Comparison of ENCODE assay signal across 8 cellular contexts in genomic region chr11:125592305-125593112, GRCh38. TPM values are rescaled to one million over a fixed set of nuclear protein-coding genes. Genes with fewer than 3 reads are reported as not detected.
DNase-seq lines count a peak whose midpoint lies in the region; ATAC-seq and TF ChIP-seq lines count a peak whose summit lies in the region.

STT3A (plus strand) TSS chr11:125592852; CDS start chr11:125595916, 3,064 bp downstream.

- ATAC-seq in GM21717 (IDR thresholded peaks at IDR 0.05; ENCODE audit: unreplicated experiment): peak; percentile 97

- peak within 1 kb of the TSS; percentile 89 for H3K4me3 Mint-ChIP-seq in activated T-cell treated with anti-CD3 and anti-CD28 coated beads, Interleukin-2, amount 50 U/mL, for 24 hours

- H3K27me3 Mint-ChIP-seq in activated T-cell treated with anti-CD3 and anti-CD28 coated beads, Interleukin-2, amount 50 U/mL, for 24 hours: no peaks in the 10 kb centered on the region

- no peaks in the 10 kb centered on the region for H3K9me3 Mint-ChIP-seq in activated T-cell treated with anti-CD3 and anti-CD28 coated beads, Interleukin-2, amount 50 U/mL, for 24 hours

- peak within 1 kb of the TSS; percentile 98 for H3K27ac Mint-ChIP-seq in activated T-cell treated with anti-CD3 and anti-CD28 coated beads, Interleukin-2, amount 50 U/mL, for 24 hours

- in situ Hi-C loops in KBM-7 (cut with MboI; ENCODE audit: low pct_unique_long_range_greater_than_20kb, low sequenced_read_pairs): no loop called here

- DNase-seq in DMS153 treated with DMSO at 0.1 percent for 48 hours (lab: John Stamatoyannopoulos, UW; ENCODE audit: unreplicated experiment) (peak; percentile 99), KBM-7 (peak; percentile 100), epithelial cell of proximal tubule (ENCODE audit: low read depth) (peak; percentile 97), mucosa of gallbladder (ENCODE audit: low spot score) (peak; percentile 99)
- peak; percentile 97 for DNase-seq in activated T-cell treated with anti-CD3 and anti-CD28 coated beads, Interleukin-2, amount 50 U/mL, for 24 hours
- DNase-seq in stimulated activated CD8-positive, alpha-beta memory T cell treated with anti-CD3 and anti-CD28 coated beads, Interleukin-4, amount 100 ng/mL, for 4 hours (ENCODE audit: low read depth in 2 of 2, low spot score in 1 of 2): peak; percentile 96 to 97

- peak within 1 kb of the TSS; percentile 89 for H3K4me3 ChIP-seq in epithelial cell of proximal tubule (ENCODE audit: low read depth, low read length)

- TF ChIP-seq CTCF in epithelial cell of proximal tubule (conservative IDR thresholded peaks at IDR 0.05; ENCODE audit: low read depth, low read length): no peak

- H3K36me3 Mint-ChIP-seq in activated T-cell treated with anti-CD3 and anti-CD28 coated beads, Interleukin-2, amount 50 U/mL, for 24 hours (ENCODE audit: low read depth): peaks cover 58% of the 10 kb centered on the region

- H3K4me1 Mint-ChIP-seq in activated T-cell treated with anti-CD3 and anti-CD28 coated beads, Interleukin-2, amount 50 U/mL, for 24 hours (ENCODE audit: low read depth): peaks cover 53% of the 10 kb centered on the region

TF ChIP-seq in PFSK-1, 5 proteins besides CTCF, POLR2A, EP300 and RAD21:
- peak; percentile 89; the same call in 1 of the 2 replicates for TF ChIP-seq SIN3A (IDR thresholded peaks at IDR 0.05; ENCODE audit: borderline replicate concordance, insufficient read depth, low read length)
- TF ChIP-seq POLR2AphosphoS5 (IDR thresholded peaks at IDR 0.05; ENCODE audit: low read depth, low read length): peak; percentile 87
- peak; percentile 75; the same call in 1 of the 2 replicates for TF ChIP-seq TAF1 (IDR thresholded peaks at IDR 0.05; ENCODE audit: borderline replicate concordance, insufficient read depth, low read length)
- TF ChIP-seq REST (IDR thresholded peaks at IDR 0.05; ENCODE audit: insufficient read depth in 1 of 2, low read depth in 2 of 2, low read length in 2 of 2): peak in 1 of 2 experiments; percentile 37; a peak in 1 of 4 replicates
- TF ChIP-seq FOXP2 (optimal IDR thresholded peaks at IDR 0.05; ENCODE audit: borderline replicate concordance, extremely low read depth, extremely low read length, insufficient read depth): peak; percentile 78

RNA-seq across cellular contexts. Expression of gene STT3A, which starts in this region (rescaled TPM):
- polyA plus RNA-seq in PFSK-1 (2012; ENCODE audit: insufficient read length, low read depth): 126 TPM
- total RNA-seq in epithelial cell of proximal tubule: 170 and 190 TPM in 2 replicates
- total RNA-seq in mucosa of gallbladder: 139 TPM

Comparison
In these comparisons a context has a peak if more than half of its experiments do, and no peak if none do; other contexts are left out.
1. Peak in every context shown above with its lines: DNase-seq, ATAC-seq and H3K4me3 ChIP-seq.